33 cellular contexts compared by ENCODE assay signal in genomic region chr12:45666452-45667215, GRCh38.
A peak's percentile ranks its signal among the peaks of the same experiment; 100 is the strongest.
DNase-seq lines count a peak whose midpoint lies in the region; ATAC-seq and TF ChIP-seq lines count a peak whose summit lies in the region.
"Had no signal": no experiment of that assay in that cellular context is flagged by ENCODE, and none has a peak within 500 bp of the region (broad histone marks: within the 10 kb centered on the region; RNA-seq: fewer than 3 reads in every experiment).

No MANE protein-coding gene starts in this region.

- H3K27me3 Mint-ChIP-seq in activated naive CD8-positive, alpha-beta T cell treated with anti-CD3 and anti-CD28 coated beads, Interleukin-2, amount 10 ng/mL, durations not matched to agents 7 days and 5 days = no peaks in the 10 kb centered on the region
- H3K27me3 Mint-ChIP-seq: CD4-positive, alpha-beta T cell; progenitor cell of endocrine pancreas had no signal

- DNase-seq in left ventricle myocardium superior (no peak), right cardiac atrium (no peak), fibroblast of the aortic adventitia (ENCODE audit: low read depth) (peak; percentile 60), SIG-M5 (lab: John Stamatoyannopoulos, UW) (no peak), NCI-H2107 (lab: John Stamatoyannopoulos, UW) (no peak), dermis blood vessel endothelial cell (no peak), inferior parietal cortex (ENCODE audit: extremely low spot score) (no peak)
- DNase-seq in activated naive CD8-positive, alpha-beta T cell treated with anti-CD3 and anti-CD28 coated beads, Interleukin-2, amount 10 ng/mL, durations not matched to agents 7 days and 5 days = no peak
- DNase-seq: activated CD4-positive, alpha-beta memory T cell treated with anti-CD3 and anti-CD28 coated beads for 36 hours; activated CD4-positive, alpha-beta T cell treated with anti-CD3 and anti-CD28 coated beads for 1 hour; activated CD8-positive, alpha-beta memory T cell treated with anti-CD3 and anti-CD28 coated beads, Interleukin-2, amount 50 U/mL, for 48 hours; activated naive CD4-positive, alpha-beta T cell treated with anti-CD3 and anti-CD28 coated beads for 36 hours; CD4-positive, alpha-beta T cell; effector CD8-positive, alpha-beta T cell; heart left ventricle; midbrain; naive thymus-derived CD4-positive, alpha-beta T cell; NCI-H1048; NCI-H1694; NCI-H510A; nucleus accumbens; SK-N-SH; stimulated activated CD4-positive, alpha-beta T cell treated with anti-CD3 and anti-CD28 coated beads, Interleukin-12 subunit alpha, Interleukin-12 subunit beta, amount 100 ng/mL, for 4 hours; stimulated activated CD4-positive, alpha-beta T cell treated with anti-CD3 and anti-CD28 coated beads, Interleukin-4, amount 100 ng/mL, for 1 hour; trophoblast cell had no signal

- POLR2A ChIA-PET in activated naive CD8-positive, alpha-beta T cell treated with anti-CD3 and anti-CD28 coated beads, Interleukin-2, amount 10 ng/mL, durations not matched to agents 7 days and 5 days (lab: Charles Lee) = no interaction called here

- H3K4me3 ChIP-seq in right cardiac atrium (ENCODE audit: low read length) (no peak overlapping the region), fibroblast of the aortic adventitia (ENCODE audit: low read depth, low read length) (no peak overlapping the region)
- H3K4me3 ChIP-seq: cardiac muscle cell, GM23338, heart left ventricle had no signal

- WGBS in right cardiac atrium = 73% methylated on average over 5 of the region's 5 CpGs

- H3K36me3 Mint-ChIP-seq in activated naive CD8-positive, alpha-beta T cell treated with anti-CD3 and anti-CD28 coated beads, Interleukin-2, amount 10 ng/mL, durations not matched to agents 7 days and 5 days = peaks cover 20% of the 10 kb centered on the region
- H3K36me3 Mint-ChIP-seq: activated CD4-positive, alpha-beta memory T cell treated with anti-CD3 and anti-CD28 coated beads for 36 hours had no signal

- ATAC-seq in left ventricle myocardium superior = peak; percentile 36
- no peak for ATAC-seq in right cardiac atrium
- no peak for ATAC-seq in activated naive CD8-positive, alpha-beta T cell treated with anti-CD3 and anti-CD28 coated beads, Interleukin-2, amount 10 ng/mL, durations not matched to agents 7 days and 5 days (ENCODE audit: low read depth)
- ATAC-seq: GM23338; naive thymus-derived CD4-positive, alpha-beta T cell; sciatic nerve had no signal

- peaks cover 1% of the 10 kb centered on the region for H3K4me1 ChIP-seq in right cardiac atrium (ENCODE audit: control insufficient read depth, insufficient read depth, low read length)

- H3K4me3 Mint-ChIP-seq in activated naive CD8-positive, alpha-beta T cell treated with anti-CD3 and anti-CD28 coated beads, Interleukin-2, amount 10 ng/mL, durations not matched to agents 7 days and 5 days = no peak overlapping the region
- H3K4me3 Mint-ChIP-seq: activated CD4-positive, alpha-beta memory T cell treated with anti-CD3 and anti-CD28 coated beads for 36 hours; activated naive CD4-positive, alpha-beta T cell treated with anti-CD3 and anti-CD28 coated beads for 36 hours; activated T-helper 1 cell treated with anti-CD3 and anti-CD28 coated beads, Interleukin-12 subunit alpha, Interleukin-12 subunit beta, Interleukin-2, Interleukin-4 antibody, amounts not matched to agents 30 ng/mL and 10 ng/mL and 1 ng/mL, durations not matched to agents 14 hours and 24 hours and 36 hours; CD4-positive, alpha-beta T cell; GM23338 had no signal

- peak overlapping the region; percentile 41 for H3K27ac Mint-ChIP-seq in activated naive CD8-positive, alpha-beta T cell treated with anti-CD3 and anti-CD28 coated beads, Interleukin-2, amount 10 ng/mL, durations not matched to agents 7 days and 5 days
- H3K27ac Mint-ChIP-seq: activated CD4-positive, alpha-beta memory T cell treated with anti-CD3 and anti-CD28 coated beads for 36 hours; activated naive CD4-positive, alpha-beta T cell treated with anti-CD3 and anti-CD28 coated beads for 36 hours; activated T-helper 1 cell treated with anti-CD3 and anti-CD28 coated beads, Interleukin-12 subunit alpha, Interleukin-12 subunit beta, Interleukin-2, Interleukin-4 antibody, amounts not matched to agents 30 ng/mL and 10 ng/mL and 1 ng/mL, durations not matched to agents 14 hours and 24 hours and 36 hours; CD4-positive, alpha-beta T cell; GM23338; progenitor cell of endocrine pancreas had no signal

- no peaks in the 10 kb centered on the region for H3K9me3 ChIP-seq in right cardiac atrium (ENCODE audit: control insufficient read depth, low read length)
- H3K9me3 ChIP-seq: heart left ventricle, SK-N-SH had no signal

- peaks cover 62% of the 10 kb centered on the region for H3K4me1 Mint-ChIP-seq in activated naive CD8-positive, alpha-beta T cell treated with anti-CD3 and anti-CD28 coated beads, Interleukin-2, amount 10 ng/mL, durations not matched to agents 7 days and 5 days

- no peaks in the 10 kb centered on the region for H3K27me3 ChIP-seq in right cardiac atrium (ENCODE audit: control insufficient read depth, insufficient read depth)
- H3K27me3 ChIP-seq: cardiac muscle cell, heart left ventricle had no signal

- no peak for TF ChIP-seq CTCF in fibroblast of the aortic adventitia (IDR thresholded peaks at IDR 0.05; ENCODE audit: insufficient read depth, low read length)

- intact Hi-C loops in left ventricle myocardium superior (cut with micrococcal nuclease) (no loop called here), right cardiac atrium (cut with DNase I) (no loop called here)

- H3K9me3 Mint-ChIP-seq in activated naive CD8-positive, alpha-beta T cell treated with anti-CD3 and anti-CD28 coated beads, Interleukin-2, amount 10 ng/mL, durations not matched to agents 7 days and 5 days = peaks cover 2% of the 10 kb centered on the region
- H3K9me3 Mint-ChIP-seq: activated CD4-positive, alpha-beta memory T cell treated with anti-CD3 and anti-CD28 coated beads for 36 hours; activated naive CD4-positive, alpha-beta T cell treated with anti-CD3 and anti-CD28 coated beads for 36 hours; activated T-helper 1 cell treated with anti-CD3 and anti-CD28 coated beads, Interleukin-12 subunit alpha, Interleukin-12 subunit beta, Interleukin-2, Interleukin-4 antibody, amounts not matched to agents 30 ng/mL and 10 ng/mL and 1 ng/mL, durations not matched to agents 14 hours and 24 hours and 36 hours; CD4-positive, alpha-beta T cell; GM23338 had no signal

- no peak overlapping the region for H3K27ac ChIP-seq in right cardiac atrium (ENCODE audit: low read length)
- H3K27ac ChIP-seq: 22Rv1, cardiac muscle cell, epithelial cell of prostate, RWPE1 had no signal
